24 cellular contexts compared by ENCODE assay signal in the genomic region with DNA sequence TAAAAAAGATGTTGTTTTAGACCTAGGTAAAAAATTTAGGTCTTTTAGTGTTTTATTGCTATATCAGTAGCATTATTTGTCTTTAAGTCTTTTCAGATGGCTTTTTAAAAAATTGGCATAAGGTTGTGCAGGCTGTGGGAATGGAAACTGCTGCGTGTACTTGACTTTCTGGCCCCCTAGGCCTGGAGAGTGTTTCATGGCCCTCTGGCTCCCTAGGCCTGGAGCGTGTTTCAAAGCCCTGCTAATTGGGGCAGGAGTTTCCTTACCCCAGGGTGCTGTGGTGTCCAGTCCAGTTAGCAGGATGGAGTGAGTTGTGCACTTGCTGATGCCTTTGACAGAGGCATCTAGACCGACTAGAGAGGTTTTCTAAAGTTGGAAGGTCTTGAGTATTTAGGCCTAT. TPM values are rescaled to one million over a fixed set of nuclear protein-coding genes. Genes with fewer than 3 reads are reported as not detected.
A peak's percentile ranks its signal among the peaks of the same experiment; 100 is the strongest.
DNase-seq lines count a peak whose midpoint lies in the region; ATAC-seq, FAIRE-seq and TF ChIP-seq lines count a peak whose summit lies in the region.
"Had no signal": no experiment of that assay in that cellular context is flagged by ENCODE, and none has a peak within 500 bp of the region (broad histone marks: within the 10 kb centered on the region; RNA-seq: fewer than 3 reads in every experiment).

No MANE protein-coding gene starts in this region.

- H3F3A ChIP-seq in GM23338 (replicated peaks; ENCODE audit: low read depth), result peaks cover 56% of the 10 kb centered on the region

- ATAC-seq in activated CD4-positive, alpha-beta T cell treated with anti-CD3 and anti-CD28 coated beads for 36 hours, result no peak
- ATAC-seq in GM23338, result no peak
- no peak for ATAC-seq in activated naive CD8-positive, alpha-beta T cell treated with anti-CD3 and anti-CD28 coated beads, Interleukin-2, amount 10 ng/mL, durations not matched to agents 7 days and 5 days (ENCODE audit: low read depth)
- ATAC-seq: K562 had no signal

- WGBS in neuronal stem cell (ENCODE audit: extremely low coverage in 2 of 2, insufficient read length in 2 of 2, insufficient replicate concordance in 1 of 2), 2 donors, result no CpG with 5 or more reads among the region's 3 CpGs
- WGBS in endodermal cell (ENCODE audit: insufficient coverage in 1 of 2, insufficient read length in 1 of 2), 2 experiments, result 92 to 100% methylated on average over 2 to 3 of the region's 3 CpGs

- no peaks in the 10 kb centered on the region for H3K27me3 ChIP-seq in GM23338 (ENCODE audit: insufficient read depth)
- H3K27me3 ChIP-seq in osteoblast (ENCODE audit: insufficient read depth, low read length), result no peaks in the 10 kb centered on the region
- H3K27me3 ChIP-seq in neuronal stem cell (ENCODE audit: control insufficient read depth in 3 of 3, insufficient read depth in 3 of 3, low read depth in 1 of 3, low read length in 3 of 3), result no peaks in the 10 kb centered on the region
- no peaks in the 10 kb centered on the region for H3K27me3 ChIP-seq in endodermal cell (ENCODE audit: control insufficient read depth, insufficient read depth, low read length, poor library complexity, severe bottlenecking)
- H3K27me3 ChIP-seq: ovary had no signal

- H4K20me1 ChIP-seq in GM23338 (replicated peaks; ENCODE audit: insufficient read depth) (peaks cover 95% of the 10 kb centered on the region), osteoblast (ENCODE audit: insufficient read depth, low read length) (peaks cover 49% of the 10 kb centered on the region)

- H3K9me3 ChIP-seq in osteoblast (ENCODE audit: low read depth, low read length), result no peaks in the 10 kb centered on the region
- no peaks in the 10 kb centered on the region for H3K9me3 ChIP-seq in neuronal stem cell (replicated peaks in 1 of 2; ENCODE audit: control insufficient read depth in 2 of 2, insufficient read depth in 1 of 2, low read depth in 1 of 2, low read length in 2 of 2)
- no peaks in the 10 kb centered on the region for H3K9me3 ChIP-seq in endodermal cell (ENCODE audit: control insufficient read depth, low read length)
- H3K9me3 ChIP-seq: ovary, thoracic aorta had no signal

- POLR2A ChIA-PET in activated CD4-positive, alpha-beta T cell treated with anti-CD3 and anti-CD28 coated beads for 36 hours (lab: Charles Lee), result no interaction called here
- POLR2A ChIA-PET in activated naive CD8-positive, alpha-beta T cell treated with anti-CD3 and anti-CD28 coated beads, Interleukin-2, amount 10 ng/mL, durations not matched to agents 7 days and 5 days (lab: Charles Lee), result interaction anchor here (0.7 to 1.2 kb wide), 2 partner anchors 26 to 98 kb away, joined by 3 to 9 read pairs; no protein-coding TSS in a partner anchor

- H3K79me2 ChIP-seq in GM23338 (replicated peaks; ENCODE audit: insufficient read depth), result peaks cover 100% of the 10 kb centered on the region
- peaks cover 89% of the 10 kb centered on the region for H3K79me2 ChIP-seq in osteoblast (ENCODE audit: insufficient read depth, low read length)

- H3K27ac Mint-ChIP-seq in activated CD4-positive, alpha-beta T cell treated with anti-CD3 and anti-CD28 coated beads for 36 hours, result peak overlapping the region; percentile 88
- H3K27ac Mint-ChIP-seq in GM23338 (no peak overlapping the region), endodermal cell (no peak overlapping the region)
- H3K27ac Mint-ChIP-seq in activated naive CD8-positive, alpha-beta T cell treated with anti-CD3 and anti-CD28 coated beads, Interleukin-2, amount 10 ng/mL, durations not matched to agents 7 days and 5 days, result peak overlapping the region; percentile 28

- H2AK5ac ChIP-seq in neuronal stem cell (ENCODE audit: low read depth, low read length), result no peak overlapping the region

- no peak overlapping the region for H3K18ac ChIP-seq in neuronal stem cell (ENCODE audit: low read length)

- H3K14ac ChIP-seq in neuronal stem cell (ENCODE audit: low read length), result no peak overlapping the region

- H2AFZ ChIP-seq in GM23338, result no peak overlapping the region
- no peak overlapping the region for H2AFZ ChIP-seq in osteoblast (ENCODE audit: low read length)
- no peak overlapping the region for H2AFZ ChIP-seq in neuronal stem cell (ENCODE audit: low read length)

- peaks cover 77% of the 10 kb centered on the region for H3K4me1 Mint-ChIP-seq in activated CD4-positive, alpha-beta T cell treated with anti-CD3 and anti-CD28 coated beads for 36 hours
- H3K4me1 Mint-ChIP-seq in GM23338, result peaks cover 11% of the 10 kb centered on the region
- peaks cover 56% of the 10 kb centered on the region for H3K4me1 Mint-ChIP-seq in activated naive CD8-positive, alpha-beta T cell treated with anti-CD3 and anti-CD28 coated beads, Interleukin-2, amount 10 ng/mL, durations not matched to agents 7 days and 5 days
- peaks cover 11% of the 10 kb centered on the region for H3K4me1 Mint-ChIP-seq in endodermal cell

- no peak overlapping the region for H2BK15ac ChIP-seq in neuronal stem cell (ENCODE audit: low read length)

- CTCF ChIA-PET in activated CD4-positive, alpha-beta T cell treated with anti-CD3 and anti-CD28 coated beads for 36 hours (lab: Charles Lee), result interaction anchor here (0.8 to 1.6 kb wide), 5 partner anchors 11 to 477 kb away, joined by 3 to 5 read pairs (median 3); a partner anchor contains a TSS

- H2BK12ac ChIP-seq in neuronal stem cell (ENCODE audit: low read length), result no peak overlapping the region

- no peaks in the 10 kb centered on the region for H3K27me3 Mint-ChIP-seq in activated CD4-positive, alpha-beta T cell treated with anti-CD3 and anti-CD28 coated beads for 36 hours
- H3K27me3 Mint-ChIP-seq in GM23338 (ENCODE audit: insufficient read depth, low read depth, poor library complexity) (peaks cover 7% of the 10 kb centered on the region), endodermal cell (ENCODE audit: insufficient read depth) (no peaks in the 10 kb centered on the region)
- no peaks in the 10 kb centered on the region for H3K27me3 Mint-ChIP-seq in activated naive CD8-positive, alpha-beta T cell treated with anti-CD3 and anti-CD28 coated beads, Interleukin-2, amount 10 ng/mL, durations not matched to agents 7 days and 5 days

- no peak for DNase-seq in activated CD4-positive, alpha-beta T cell treated with anti-CD3 and anti-CD28 coated beads for 36 hours
- no peak for DNase-seq in activated CD4-positive, alpha-beta T cell treated with anti-CD3 and anti-CD28 coated beads for 1 hour
- DNase-seq in GM23338 (ENCODE audit: low spot score), result no peak
- DNase-seq in activated naive CD8-positive, alpha-beta T cell treated with anti-CD3 and anti-CD28 coated beads, Interleukin-2, amount 10 ng/mL, durations not matched to agents 7 days and 5 days, result no peak
- DNase-seq in osteoblast (ENCODE audit: insufficient read length, low spot score, missing footprints), result peak; percentile 84
- no peak for DNase-seq in GM12892 (ENCODE audit: insufficient read length)
- no peak for DNase-seq in neuronal stem cell (ENCODE audit: low spot score)
- DNase-seq in endodermal cell, result no peak
- DNase-seq: activated CD4-positive, CD25-positive, alpha-beta regulatory T cell treated with anti-CD3 and anti-CD28 coated beads, Interleukin-2, amount 50 U/mL, for 72 hours; activated T-cell treated with anti-CD3 and anti-CD28 coated beads, Interleukin-2, amount 50 U/mL, for 4 hours; C1 segment of cervical spinal cord; cortex of kidney; DMS79 treated with DMSO at 0.1 percent for 48 hours; foreskin melanocyte; MV-4-11; NCI-H2029; stimulated activated CD4-positive, alpha-beta T cell treated with anti-CD3 and anti-CD28 coated beads, Interleukin-2, amount 100 ng/mL, for 24 hours had no signal

- H3K9me3 Mint-ChIP-seq in activated CD4-positive, alpha-beta T cell treated with anti-CD3 and anti-CD28 coated beads for 36 hours (ENCODE audit: low read depth), result no peaks in the 10 kb centered on the region
- H3K9me3 Mint-ChIP-seq in GM23338 (no peaks in the 10 kb centered on the region; the same call in 2 of the 3 replicates), endodermal cell (no peaks in the 10 kb centered on the region)
- H3K9me3 Mint-ChIP-seq in activated naive CD8-positive, alpha-beta T cell treated with anti-CD3 and anti-CD28 coated beads, Interleukin-2, amount 10 ng/mL, durations not matched to agents 7 days and 5 days, result no peaks in the 10 kb centered on the region
- H3K9me3 Mint-ChIP-seq: activated T-cell treated with anti-CD3 and anti-CD28 coated beads, Interleukin-2, amount 50 U/mL, for 4 hours had no signal

- no peak overlapping the region for H3K23ac ChIP-seq in neuronal stem cell (ENCODE audit: low read depth, low read length, poor library complexity)

- no peak overlapping the region for H2BK120ac ChIP-seq in neuronal stem cell (ENCODE audit: low read depth, low read length)

- TF ChIP-seq POLR2A in GM12892 (IDR thresholded peaks at IDR 0.05; ENCODE audit: low read depth, low read length), result no peak

- H3K36me3 ChIP-seq in GM23338 (ENCODE audit: insufficient read depth) (peaks cover 70% of the 10 kb centered on the region), osteoblast (ENCODE audit: insufficient read depth, low read length) (peaks cover 65% of the 10 kb centered on the region), neuronal stem cell (replicated peaks in 1 of 2; ENCODE audit: control insufficient read depth in 2 of 2, insufficient read depth in 2 of 2, low read length in 2 of 2) (peaks cover 56 to 95% of the 10 kb centered on the region in 2 donors), endodermal cell (ENCODE audit: control insufficient read depth, insufficient read depth, low read length) (peaks cover 87% of the 10 kb centered on the region)
- H3K36me3 ChIP-seq: ovary had no signal

- H3K4me2 ChIP-seq in GM23338, result no peak overlapping the region
- no peak overlapping the region for H3K4me2 ChIP-seq in osteoblast (ENCODE audit: insufficient read depth, low read length)
- no peak overlapping the region for H3K4me2 ChIP-seq in neuronal stem cell (ENCODE audit: insufficient read depth, low read length, poor library complexity, severe bottlenecking)

- H3K9me2 ChIP-seq in GM23338 (ENCODE audit: insufficient read depth), result no peaks in the 10 kb centered on the region

- peaks cover 71% of the 10 kb centered on the region for H3K36me3 Mint-ChIP-seq in activated CD4-positive, alpha-beta T cell treated with anti-CD3 and anti-CD28 coated beads for 36 hours (ENCODE audit: low read depth)
- H3K36me3 Mint-ChIP-seq in GM23338 (ENCODE audit: low read depth) (peaks cover 89% of the 10 kb centered on the region), endodermal cell (ENCODE audit: low read depth) (peaks cover 79% of the 10 kb centered on the region)
- peaks cover 38% of the 10 kb centered on the region for H3K36me3 Mint-ChIP-seq in activated naive CD8-positive, alpha-beta T cell treated with anti-CD3 and anti-CD28 coated beads, Interleukin-2, amount 10 ng/mL, durations not matched to agents 7 days and 5 days

- H3K4me3 ChIP-seq in GM23338 (no peak overlapping the region), osteoblast (ENCODE audit: insufficient read depth, low read length) (no peak overlapping the region), neuronal stem cell (ENCODE audit: low read length in 2 of 2) (no peak overlapping the region), endodermal cell (ENCODE audit: low read length) (no peak overlapping the region)
- H3K4me3 ChIP-seq: K562, ovary, thoracic aorta had no signal

- no peak overlapping the region for H4K8ac ChIP-seq in neuronal stem cell (ENCODE audit: low read depth, low read length)

- no peak overlapping the region for H4K91ac ChIP-seq in neuronal stem cell (ENCODE audit: low read depth, low read length, poor library complexity)

- no peak overlapping the region for H3K4me3 Mint-ChIP-seq in activated CD4-positive, alpha-beta T cell treated with anti-CD3 and anti-CD28 coated beads for 36 hours
- H3K4me3 Mint-ChIP-seq in GM23338, result no peak overlapping the region
- peak overlapping the region; percentile 2 for H3K4me3 Mint-ChIP-seq in activated naive CD8-positive, alpha-beta T cell treated with anti-CD3 and anti-CD28 coated beads, Interleukin-2, amount 10 ng/mL, durations not matched to agents 7 days and 5 days
- no peak overlapping the region for H3K4me3 Mint-ChIP-seq in endodermal cell

- no peak for TF ChIP-seq CTCF in GM23338 (conservative IDR thresholded peaks at IDR 0.05; ENCODE audit: low read depth in 2 of 2)
- TF ChIP-seq CTCF in osteoblast (IDR thresholded peaks at IDR 0.05; ENCODE audit: extremely low read depth, low read depth, low read length), result no peak
- TF ChIP-seq CTCF in endodermal cell (conservative IDR thresholded peaks at IDR 0.05), result no peak

- H3K27ac ChIP-seq in GM23338 (ENCODE audit: low read depth) (peak overlapping the region; percentile 83), osteoblast (ENCODE audit: low read depth, low read length) (no peak overlapping the region), neuronal stem cell (replicated peaks; ENCODE audit: low read length) (no peak overlapping the region), endodermal cell (ENCODE audit: low read depth, low read length) (no peak overlapping the region)
- H3K27ac ChIP-seq: epithelial cell of prostate, ovary, thoracic aorta had no signal

- no peak overlapping the region for H3K4ac ChIP-seq in neuronal stem cell (ENCODE audit: low read length)

- FAIRE-seq in GM12892 (lab: Jason Lieb, UNC), result no peak
- FAIRE-seq: GM18507, H54, K562 had no signal

- intact Hi-C loops in activated CD4-positive, alpha-beta T cell treated with anti-CD3 and anti-CD28 coated beads for 36 hours (cut with DNase I, micrococcal nuclease), result no loop called here

- H3K4me1 ChIP-seq in GM23338 (ENCODE audit: insufficient read depth) (no peaks in the 10 kb centered on the region), osteoblast (ENCODE audit: insufficient read depth, low read length) (no peaks in the 10 kb centered on the region), neuronal stem cell (ENCODE audit: control insufficient read depth in 2 of 2, insufficient read depth in 1 of 2, low read depth in 1 of 2, low read length in 2 of 2) (no peaks in the 10 kb centered on the region), endodermal cell (ENCODE audit: control insufficient read depth, insufficient read depth, low read length) (no peaks in the 10 kb centered on the region)

- H3K9ac ChIP-seq in neuronal stem cell (ENCODE audit: low read depth, low read length, poor library complexity) (no peak overlapping the region), endodermal cell (ENCODE audit: extremely low read depth, low read length, poor library complexity, severe bottlenecking) (no peak overlapping the region)

- peaks cover 19% of the 10 kb centered on the region for H3K79me1 ChIP-seq in neuronal stem cell (ENCODE audit: low read depth, low read length)

- H2BK5ac ChIP-seq in neuronal stem cell (ENCODE audit: low read length), result no peak overlapping the region

RNA-seq across cellular contexts. Expression of a gene that starts 23.8 kb away (rescaled TPM):
- total RNA-seq in activated CD4-positive, alpha-beta T cell treated with anti-CD3 and anti-CD28 coated beads for 36 hours, result 1 to 10 TPM in 1 of 2 experiments, under 1 TPM in 1; 0.90 to 1.1 TPM
- 0.07 and 0.31 TPM in 2 replicates for total RNA-seq in GM23338 (2014; rRNA removed; shearing (Covaris generic))
- 0.54 TPM in 1 of 2 replicates, not detected in the other for polyA plus RNA-seq in GM23338 (2016; fragmentation: Nextera tagmentation; extraction: Ambion mirVana)
- 1 to 10 TPM; 2.3 to 2.5 TPM for total RNA-seq in activated naive CD8-positive, alpha-beta T cell treated with anti-CD3 and anti-CD28 coated beads, Interleukin-2, amount 10 ng/mL, durations not matched to agents 7 days and 5 days
- under 0.01 TPM in 1 of 2 replicates, not detected in the other for total RNA-seq in osteoblast
- polyA plus RNA-seq in GM12892 (2012; ENCODE audit: missing spikeins), result 0.15 TPM
- 1.2 TPM for polyA plus RNA-seq in neuronal stem cell (2013, experiment 1 of 2)
- 1.2 TPM for polyA plus RNA-seq in neuronal stem cell (2013, experiment 2 of 2)
- 1 to 10 TPM in 1 of 2 donors, under 1 TPM in 1; 0.40 to 1.9 TPM for total RNA-seq in endodermal cell
- 1.00 TPM for polyA plus RNA-seq in endodermal cell (2013, experiment 1 of 2)
- 0.58 TPM for polyA plus RNA-seq in endodermal cell (2013, experiment 2 of 2)
- total RNA-seq: A172 had no signal

RNA-seq across cellular contexts. Expression of a gene that starts 33.8 kb away (rescaled TPM):
- total RNA-seq in activated CD4-positive, alpha-beta T cell treated with anti-CD3 and anti-CD28 coated beads for 36 hours, result 100 to 1,000 TPM; 250 to 304 TPM
- 359 and 389 TPM in 2 replicates for total RNA-seq in GM23338 (2014; rRNA removed; shearing (Covaris generic))
- 276 and 291 TPM in 2 replicates for polyA plus RNA-seq in GM23338 (2016; fragmentation: Nextera tagmentation; extraction: Ambion mirVana)
- total RNA-seq in activated naive CD8-positive, alpha-beta T cell treated with anti-CD3 and anti-CD28 coated beads, Interleukin-2, amount 10 ng/mL, durations not matched to agents 7 days and 5 days, result 100 to 1,000 TPM; 188 to 198 TPM
- 37.7 and 39.4 TPM in 2 replicates for total RNA-seq in osteoblast
- 159 TPM for polyA plus RNA-seq in GM12892 (2012; ENCODE audit: missing spikeins)
- polyA plus RNA-seq in neuronal stem cell (2013, experiment 1 of 2), result 112 TPM
- polyA plus RNA-seq in neuronal stem cell (2013, experiment 2 of 2), result 111 TPM
- 100 to 1,000 TPM; 271 to 370 TPM for total RNA-seq in endodermal cell
- polyA plus RNA-seq in endodermal cell (2013, experiment 1 of 2), result 198 TPM
- polyA plus RNA-seq in endodermal cell (2013, experiment 2 of 2), result 223 TPM

RNA-seq across cellular contexts. Expression of a gene that starts 35.4 kb away (rescaled TPM):
- total RNA-seq in activated CD4-positive, alpha-beta T cell treated with anti-CD3 and anti-CD28 coated beads for 36 hours, result 10 to 100 TPM; 21.0 to 23.7 TPM
- total RNA-seq in GM23338 (2014; rRNA removed; shearing (Covaris generic)), result 29.2 and 45.0 TPM in 2 replicates
- 27.4 and 31.6 TPM in 2 replicates for polyA plus RNA-seq in GM23338 (2016; fragmentation: Nextera tagmentation; extraction: Ambion mirVana)
- total RNA-seq in activated naive CD8-positive, alpha-beta T cell treated with anti-CD3 and anti-CD28 coated beads, Interleukin-2, amount 10 ng/mL, durations not matched to agents 7 days and 5 days, result 10 to 100 TPM; 38.2 to 40.5 TPM
- total RNA-seq in osteoblast (2.9 and 6.9 TPM in 2 replicates), endodermal cell (10 to 100 TPM; 22.6 to 23.7 TPM)
- polyA plus RNA-seq in GM12892 (2012; ENCODE audit: missing spikeins), result 2.7 TPM
- polyA plus RNA-seq in neuronal stem cell (2013, experiment 1 of 2), result 32.3 TPM
- polyA plus RNA-seq in neuronal stem cell (2013, experiment 2 of 2), result 33.4 TPM
- 20.2 TPM for polyA plus RNA-seq in endodermal cell (2013, experiment 1 of 2)
- polyA plus RNA-seq in endodermal cell (2013, experiment 2 of 2), result 25.0 TPM

Comparison
In these comparisons a context has a peak if more than half of its experiments do, and no peak if none do; other contexts are left out.
1. H3K27ac Mint-ChIP-seq: peak in activated CD4-positive, alpha-beta T cell treated with anti-CD3 and anti-CD28 coated beads for 36 hours (single experiment) and activated naive CD8-positive, alpha-beta T cell treated with anti-CD3 and anti-CD28 coated beads, Interleukin-2, amount 10 ng/mL, durations not matched to agents 7 days and 5 days (single experiment); none in GM23338 (single experiment) and endodermal cell (single experiment).